20 cellular contexts compared by ENCODE assay signal in the genomic region with DNA sequence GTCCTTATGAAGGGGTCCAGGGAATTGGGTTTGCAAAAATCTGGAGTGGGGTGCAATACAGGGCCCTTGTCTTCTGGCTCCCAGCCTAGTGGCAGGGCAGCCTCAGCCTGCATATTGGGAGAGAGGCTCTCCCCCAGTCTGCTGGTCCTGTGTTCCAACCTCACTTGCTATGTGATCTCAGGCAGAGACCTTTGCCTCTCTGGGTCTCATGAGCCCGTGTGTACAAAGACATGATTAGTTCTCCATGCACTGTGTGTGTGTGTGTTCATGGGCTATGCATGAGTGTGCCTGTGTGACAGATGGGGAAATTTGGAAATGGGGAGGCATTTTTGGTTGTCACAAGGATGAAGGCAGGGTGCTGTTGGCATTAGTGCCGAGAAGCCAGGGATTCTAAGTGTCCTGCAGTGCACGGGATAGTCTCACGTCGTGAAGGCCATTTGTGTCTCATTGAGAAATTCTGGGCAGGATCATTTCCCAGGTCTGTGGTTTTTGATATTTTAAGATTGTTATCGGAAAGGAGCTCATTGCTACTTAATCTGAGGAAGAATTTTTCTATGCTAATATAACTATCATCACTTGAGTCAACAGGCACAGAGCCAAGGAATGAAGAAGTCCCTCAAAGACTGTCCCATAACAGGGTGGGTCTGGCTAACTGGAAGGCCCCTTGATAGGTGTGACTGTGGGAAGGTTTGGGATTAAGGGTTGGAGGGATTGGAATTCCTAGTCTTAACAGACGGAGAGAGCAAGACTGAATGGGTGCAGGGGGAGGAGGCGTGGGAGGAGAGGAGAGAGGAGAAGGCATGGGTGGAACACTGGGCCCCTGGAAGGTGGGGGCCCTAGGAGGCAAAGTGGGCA.
DNase-seq lines count a peak whose midpoint lies in the region; ATAC-seq and TF ChIP-seq lines count a peak whose summit lies in the region.
"Had no signal": no experiment of that assay in that cellular context is flagged by ENCODE, and none has a peak within 500 bp of the region (broad histone marks: within the 10 kb centered on the region; RNA-seq: fewer than 3 reads in every experiment).

No MANE protein-coding gene starts in this region.

- no peaks in the 10 kb centered on the region for H3K27me3 ChIP-seq in endodermal cell (ENCODE audit: control insufficient read depth, insufficient read depth, low read length, poor library complexity, severe bottlenecking)
- H3K27me3 ChIP-seq: SJSA1 had no signal

- no peak overlapping the region for H3K9ac ChIP-seq in endodermal cell (ENCODE audit: extremely low read depth, low read length, poor library complexity, severe bottlenecking)

- no peak overlapping the region for H3K4me3 ChIP-seq in endodermal cell (ENCODE audit: low read length)
- H3K4me3 ChIP-seq: left ventricle myocardium inferior, SJSA1 had no signal

- no peak overlapping the region for H3K27ac ChIP-seq in endodermal cell (ENCODE audit: low read depth, low read length)
- H3K27ac ChIP-seq: epithelial cell of prostate, left ventricle myocardium inferior, SJSA1 had no signal

- H3K27ac Mint-ChIP-seq in stimulated activated naive CD8-positive, alpha-beta T cell treated with anti-CD3 and anti-CD28 coated beads, Interleukin-15, Interleukin-2, amounts not matched to agents 100 ng/mL and 50 ng/mL, for 24 hours = peak overlapping the region; percentile 72
- H3K27ac Mint-ChIP-seq in endodermal cell (no peak overlapping the region), nephron progenitor cell (peak overlapping the region; percentile 54)
- H3K27ac Mint-ChIP-seq in stimulated activated effector memory CD8-positive, alpha-beta T cell treated with anti-CD3 and anti-CD28 coated beads, Interleukin-12 subunit alpha, Interleukin-12 subunit beta, amount 100 ng/mL, for 72 hours = no peak overlapping the region
- H3K27ac Mint-ChIP-seq: activated naive CD4-positive, alpha-beta T cell treated with anti-CD3 and anti-CD28 coated beads, Interleukin-2, amount 10 ng/mL, durations not matched to agents 7 days and 5 days; CD8-positive, alpha-beta T cell; naive thymus-derived CD4-positive, alpha-beta T cell had no signal

- H3K9me3 ChIP-seq in endodermal cell (ENCODE audit: control insufficient read depth, low read length) = no peaks in the 10 kb centered on the region
- H3K9me3 ChIP-seq: left ventricle myocardium inferior, SJSA1 had no signal

- no peaks in the 10 kb centered on the region for H3K36me3 ChIP-seq in endodermal cell (ENCODE audit: control insufficient read depth, insufficient read depth, low read length)
- H3K36me3 ChIP-seq: left ventricle myocardium inferior, SJSA1 had no signal

- no peak for DNase-seq in stimulated activated naive CD8-positive, alpha-beta T cell treated with anti-CD3 and anti-CD28 coated beads, Interleukin-15, Interleukin-2, amounts not matched to agents 100 U/mL and 50 U/mL, for 24 hours
- DNase-seq in endodermal cell = peak; percentile 46
- no peak for DNase-seq in nephron progenitor cell
- DNase-seq in kidney tubule cell (ENCODE audit: low spot score) = no peak
- no peak for DNase-seq in stimulated activated effector memory CD8-positive, alpha-beta T cell treated with anti-CD3 and anti-CD28 coated beads, Interleukin-12 subunit alpha, Interleukin-12 subunit beta, amount 100 ng/mL, for 72 hours (ENCODE audit: low spot score in 2 of 2)
- DNase-seq: activated CD8-positive, alpha-beta memory T cell treated with anti-CD3 and anti-CD28 coated beads, Interleukin-2, amount 50 U/mL, for 4 hours; activated naive CD4-positive, alpha-beta T cell treated with anti-CD3 and anti-CD28 coated beads, Interleukin-2, amount 10 ng/mL, durations not matched to agents 7 days and 5 days; CD8-positive, alpha-beta T cell; left ventricle myocardium inferior; naive thymus-derived CD4-positive, alpha-beta T cell; NCI-H2107; NCI-H526; OCI-M1 had no signal

- H3K36me3 Mint-ChIP-seq in stimulated activated naive CD8-positive, alpha-beta T cell treated with anti-CD3 and anti-CD28 coated beads, Interleukin-15, Interleukin-2, amounts not matched to agents 100 ng/mL and 50 ng/mL, for 24 hours (ENCODE audit: low read depth) = no peaks in the 10 kb centered on the region
- H3K36me3 Mint-ChIP-seq in endodermal cell (ENCODE audit: low read depth) (no peaks in the 10 kb centered on the region), nephron progenitor cell (ENCODE audit: low read depth) (no peaks in the 10 kb centered on the region)
- H3K36me3 Mint-ChIP-seq in stimulated activated effector memory CD8-positive, alpha-beta T cell treated with anti-CD3 and anti-CD28 coated beads, Interleukin-12 subunit alpha, Interleukin-12 subunit beta, amount 100 ng/mL, for 72 hours = no peaks in the 10 kb centered on the region
- H3K36me3 Mint-ChIP-seq: activated naive CD4-positive, alpha-beta T cell treated with anti-CD3 and anti-CD28 coated beads, Interleukin-2, amount 10 ng/mL, durations not matched to agents 7 days and 5 days; brain; CD8-positive, alpha-beta T cell; IgD-negative memory B cell; naive thymus-derived CD4-positive, alpha-beta T cell had no signal

- peaks cover 26% of the 10 kb centered on the region for H3K4me1 ChIP-seq in endodermal cell (ENCODE audit: control insufficient read depth, insufficient read depth, low read length)

- no peaks in the 10 kb centered on the region for H3K9me3 Mint-ChIP-seq in stimulated activated naive CD8-positive, alpha-beta T cell treated with anti-CD3 and anti-CD28 coated beads, Interleukin-15, Interleukin-2, amounts not matched to agents 100 ng/mL and 50 ng/mL, for 24 hours
- H3K9me3 Mint-ChIP-seq in endodermal cell (no peaks in the 10 kb centered on the region), nephron progenitor cell (no peaks in the 10 kb centered on the region)
- H3K9me3 Mint-ChIP-seq in stimulated activated effector memory CD8-positive, alpha-beta T cell treated with anti-CD3 and anti-CD28 coated beads, Interleukin-12 subunit alpha, Interleukin-12 subunit beta, amount 100 ng/mL, for 72 hours = no peaks in the 10 kb centered on the region
- H3K9me3 Mint-ChIP-seq: activated naive CD4-positive, alpha-beta T cell treated with anti-CD3 and anti-CD28 coated beads, Interleukin-2, amount 10 ng/mL, durations not matched to agents 7 days and 5 days; CD8-positive, alpha-beta T cell had no signal

- H3K27me3 Mint-ChIP-seq in stimulated activated naive CD8-positive, alpha-beta T cell treated with anti-CD3 and anti-CD28 coated beads, Interleukin-15, Interleukin-2, amounts not matched to agents 100 ng/mL and 50 ng/mL, for 24 hours = peaks cover 8% of the 10 kb centered on the region
- H3K27me3 Mint-ChIP-seq in endodermal cell (ENCODE audit: insufficient read depth) (peaks cover 5% of the 10 kb centered on the region), nephron progenitor cell (ENCODE audit: low read depth, poor library complexity) (no peaks in the 10 kb centered on the region)

- no peak overlapping the region for H3K4me3 Mint-ChIP-seq in stimulated activated naive CD8-positive, alpha-beta T cell treated with anti-CD3 and anti-CD28 coated beads, Interleukin-15, Interleukin-2, amounts not matched to agents 100 ng/mL and 50 ng/mL, for 24 hours
- H3K4me3 Mint-ChIP-seq in endodermal cell (no peak overlapping the region), nephron progenitor cell (peak overlapping the region; percentile 28)
- H3K4me3 Mint-ChIP-seq in stimulated activated effector memory CD8-positive, alpha-beta T cell treated with anti-CD3 and anti-CD28 coated beads, Interleukin-12 subunit alpha, Interleukin-12 subunit beta, amount 100 ng/mL, for 72 hours = no peak overlapping the region
- H3K4me3 Mint-ChIP-seq: activated naive CD4-positive, alpha-beta T cell treated with anti-CD3 and anti-CD28 coated beads, Interleukin-2, amount 10 ng/mL, durations not matched to agents 7 days and 5 days; brain; CD8-positive, alpha-beta T cell; IgD-negative memory B cell; naive thymus-derived CD4-positive, alpha-beta T cell had no signal

- ATAC-seq in stimulated activated naive CD8-positive, alpha-beta T cell treated with anti-CD3 and anti-CD28 coated beads, Interleukin-15, Interleukin-2, amounts not matched to agents 100 U/mL and 50 U/mL, for 24 hours = no peak
- no peak for ATAC-seq in GM19452 (IDR thresholded peaks at IDR 0.05; ENCODE audit: unreplicated experiment)
- no peak for ATAC-seq in activated CD4-positive, CD25-positive, alpha-beta regulatory T cell treated with anti-CD3 and anti-CD28 coated beads, Interleukin-2, amount 50 U/mL, for 24 hours
- no peak for ATAC-seq in stimulated activated effector memory CD8-positive, alpha-beta T cell treated with anti-CD3 and anti-CD28 coated beads, Interleukin-12 subunit alpha, Interleukin-12 subunit beta, amount 100 ng/mL, for 72 hours
- ATAC-seq: CD8-positive, alpha-beta T cell had no signal

- WGBS in endodermal cell (ENCODE audit: insufficient coverage in 1 of 2, insufficient read length in 1 of 2), 2 experiments = 80% methylated on average over 6 to 8 of the region's 8 CpGs

- no peak for TF ChIP-seq CTCF in endodermal cell (conservative IDR thresholded peaks at IDR 0.05)
- no peak for TF ChIP-seq CTCF in nephron progenitor cell (IDR thresholded peaks at IDR 0.05)

- peaks cover 15% of the 10 kb centered on the region for H3K4me1 Mint-ChIP-seq in stimulated activated naive CD8-positive, alpha-beta T cell treated with anti-CD3 and anti-CD28 coated beads, Interleukin-15, Interleukin-2, amounts not matched to agents 100 ng/mL and 50 ng/mL, for 24 hours (ENCODE audit: low read depth)
- H3K4me1 Mint-ChIP-seq in endodermal cell = peaks cover 44% of the 10 kb centered on the region
- H3K4me1 Mint-ChIP-seq in nephron progenitor cell = peaks cover 66% of the 10 kb centered on the region
- no peaks in the 10 kb centered on the region for H3K4me1 Mint-ChIP-seq in stimulated activated effector memory CD8-positive, alpha-beta T cell treated with anti-CD3 and anti-CD28 coated beads, Interleukin-12 subunit alpha, Interleukin-12 subunit beta, amount 100 ng/mL, for 72 hours
- H3K4me1 Mint-ChIP-seq: activated naive CD4-positive, alpha-beta T cell treated with anti-CD3 and anti-CD28 coated beads, Interleukin-2, amount 10 ng/mL, durations not matched to agents 7 days and 5 days; IgD-negative memory B cell had no signal

Comparison
In these comparisons a context has a peak if more than half of its experiments do, and no peak if none do; other contexts are left out.
1. H3K27ac Mint-ChIP-seq: peak in stimulated activated naive CD8-positive, alpha-beta T cell treated with anti-CD3 and anti-CD28 coated beads, Interleukin-15, Interleukin-2, amounts not matched to agents 100 ng/mL and 50 ng/mL, for 24 hours (single experiment) and nephron progenitor cell (single experiment); none in endodermal cell (single experiment) and stimulated activated effector memory CD8-positive, alpha-beta T cell treated with anti-CD3 and anti-CD28 coated beads, Interleukin-12 subunit alpha, Interleukin-12 subunit beta, amount 100 ng/mL, for 72 hours (single experiment).